In genomic region chr6:35688605-35689322, GRCh38 we compare ENCODE assay signal across 8 cellular contexts. TPM values are rescaled to one million over a fixed set of nuclear protein-coding genes. Genes with fewer than 3 reads are reported as not detected.
DNase-seq lines count a peak whose midpoint lies in the region; ATAC-seq and TF ChIP-seq lines count a peak whose summit lies in the region.

TSS of gene FKBP5 (minus strand) at chr6:35688915. CDS start at chr6:35642824, 46,091 bp downstream.

- no peaks in the 10 kb centered on the region for H3K27me3 ChIP-seq in lower lobe of right lung (ENCODE audit: low read depth)

- peak within 1 kb of the TSS; percentile 91 for H3K27ac Mint-ChIP-seq in activated CD8-positive, alpha-beta T cell treated with anti-CD3 and anti-CD28 coated beads for 36 hours

- intact Hi-C loops in activated CD8-positive, alpha-beta T cell treated with anti-CD3 and anti-CD28 coated beads for 36 hours (cut with micrococcal nuclease), result loop anchor here (2.0 to 5.0 kb wide), 2 partner anchors 44 to 106 kb away; no protein-coding TSS in a partner anchor
- intact Hi-C loops in lower lobe of right lung (cut with DNase I), result no loop called here

- H3K9me3 ChIP-seq in lower lobe of right lung, result no peaks in the 10 kb centered on the region

- DNase-seq in AG09319 (ENCODE audit: extremely low read depth, low read depth) (peak; percentile 68), NCI-H69 (lab: John Stamatoyannopoulos, UW) (peak; percentile 35), ecto neural progenitor cell (ENCODE audit: low spot score) (peak; percentile 95), lower lobe of right lung (peak; percentile 98)
- peak; percentile 95 for DNase-seq in activated CD8-positive, alpha-beta T cell treated with anti-CD3 and anti-CD28 coated beads for 36 hours
- DNase-seq in stimulated activated CD4-positive, alpha-beta T cell treated with anti-CD3 and anti-CD28 coated beads, TNF-alpha, amount 100 ng/mL, for 24 hours (ENCODE audit: low read depth in 3 of 3), result peak; percentile 77 to 93 (median 79)

- H3K4me3 ChIP-seq in lower lobe of right lung, result peak within 1 kb of the TSS; percentile 79

- peaks cover 4% of the 10 kb centered on the region for H3K36me3 ChIP-seq in lower lobe of right lung

- H3K36me3 Mint-ChIP-seq in activated CD8-positive, alpha-beta T cell treated with anti-CD3 and anti-CD28 coated beads for 36 hours (ENCODE audit: low read depth), result peaks cover 5% of the 10 kb centered on the region

- peak within 1 kb of the TSS; percentile 91 for H3K4me3 Mint-ChIP-seq in activated CD8-positive, alpha-beta T cell treated with anti-CD3 and anti-CD28 coated beads for 36 hours

- no peak for TF ChIP-seq CTCF in AG09319 (IDR thresholded peaks at IDR 0.05; ENCODE audit: low read depth, low read length)
- TF ChIP-seq CTCF in activated CD8-positive, alpha-beta T cell treated with anti-CD3 and anti-CD28 coated beads for 36 hours (IDR thresholded peaks at IDR 0.05), result no peak
- no peak for TF ChIP-seq CTCF in lower lobe of right lung (IDR thresholded peaks at IDR 0.05)

- ATAC-seq in GM18907 (IDR thresholded peaks at IDR 0.05; ENCODE audit: unreplicated experiment), result peak; percentile 82
- ATAC-seq in HG03139 (IDR thresholded peaks at IDR 0.05; ENCODE audit: unreplicated experiment), result peak; percentile 75
- ATAC-seq in activated CD8-positive, alpha-beta T cell treated with anti-CD3 and anti-CD28 coated beads for 36 hours, result peak; percentile 94
- peak; percentile 95 to 96 for ATAC-seq in lower lobe of right lung

- H3K4me1 ChIP-seq in lower lobe of right lung, result peaks cover 32% of the 10 kb centered on the region

- no peaks in the 10 kb centered on the region for H3K27me3 Mint-ChIP-seq in activated CD8-positive, alpha-beta T cell treated with anti-CD3 and anti-CD28 coated beads for 36 hours

- POLR2A ChIA-PET in activated CD8-positive, alpha-beta T cell treated with anti-CD3 and anti-CD28 coated beads for 36 hours (lab: Charles Lee), result interaction anchor here (0.8 to 4.6 kb wide), 6 partner anchors 19 to 217 kb away, joined by 3 to 30 read pairs (median 4); no protein-coding TSS in a partner anchor

- CTCF ChIA-PET in activated CD8-positive, alpha-beta T cell treated with anti-CD3 and anti-CD28 coated beads for 36 hours (lab: Charles Lee), result interaction anchor here (3.2 kb wide), 1 partner anchor 48 kb away, joined by 16 read pairs; the partner anchor contains the start of gene ARMC12

- H3K4me1 Mint-ChIP-seq in activated CD8-positive, alpha-beta T cell treated with anti-CD3 and anti-CD28 coated beads for 36 hours (ENCODE audit: low read depth), result peaks cover 9% of the 10 kb centered on the region

- H3K27ac ChIP-seq in lower lobe of right lung, result peak within 1 kb of the TSS; percentile 91

- H3K9me3 Mint-ChIP-seq in activated CD8-positive, alpha-beta T cell treated with anti-CD3 and anti-CD28 coated beads for 36 hours, result no peaks in the 10 kb centered on the region

RNA-seq across cellular contexts. Expression of gene FKBP5, which starts in this region (rescaled TPM):
- total RNA-seq in activated CD8-positive, alpha-beta T cell treated with anti-CD3 and anti-CD28 coated beads for 36 hours, result 10 to 100 TPM; 90.6 to 93.4 TPM
- 128 TPM for total RNA-seq in lower lobe of right lung

Comparison
In these comparisons a context has a peak if more than half of its experiments do, and no peak if none do; other contexts are left out.
1. Peak in every context shown above with its lines: DNase-seq, ATAC-seq, H3K4me3 ChIP-seq and H3K27ac ChIP-seq.
2. DNase-seq: peak in every context shown above with its lines; median percentile 98 in lower lobe of right lung; 95 in activated CD8-positive, alpha-beta T cell treated with anti-CD3 and anti-CD28 coated beads for 36 hours; 95 in ecto neural progenitor cell; 79 in stimulated activated CD4-positive, alpha-beta T cell treated with anti-CD3 and anti-CD28 coated beads, TNF-alpha, amount 100 ng/mL, for 24 hours; 68 in AG09319; 35 in NCI-H69.